1 cellular context compared by ENCODE assay signal in the genomic region with DNA sequence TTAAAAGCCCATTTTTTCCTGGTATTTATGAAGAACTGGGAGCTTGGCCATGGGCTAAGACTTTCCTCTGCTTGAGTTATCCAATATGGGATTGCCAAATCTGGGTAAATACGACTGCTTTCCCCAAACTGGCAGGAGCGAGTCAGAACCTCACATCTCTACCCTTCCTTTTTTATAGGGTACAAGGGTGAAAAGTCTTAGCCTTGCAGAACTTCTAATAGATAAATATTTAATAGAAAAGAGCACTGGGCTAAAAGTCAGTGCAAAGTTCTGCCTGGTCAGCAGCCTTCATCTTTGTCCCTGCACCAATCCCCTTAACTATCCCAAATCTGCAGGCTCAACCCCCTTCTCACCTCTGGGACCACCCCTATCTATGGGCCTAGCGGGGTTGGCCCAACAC.
TF ChIP-seq lines count a peak whose summit lies in the region.

No MANE protein-coding gene starts in this region.

TF ChIP-seq in liver, 16 proteins besides CTCF, POLR2A, EP300 and RAD21 (continued from another document):
- peak; percentile 68 for TF ChIP-seq REST (IDR thresholded peaks at IDR 0.05)
- TF ChIP-seq HNF4A (conservative IDR thresholded peaks at IDR 0.05), result peak; percentile 94 to 96
- TF ChIP-seq EGR1 (IDR thresholded peaks at IDR 0.05; ENCODE audit: low read depth in 2 of 2), result peak in 1 of 2 donors; percentile 88
- peak; percentile 77 for TF ChIP-seq HNF4G (IDR thresholded peaks at IDR 0.05)
- TF ChIP-seq, protein P1, sequence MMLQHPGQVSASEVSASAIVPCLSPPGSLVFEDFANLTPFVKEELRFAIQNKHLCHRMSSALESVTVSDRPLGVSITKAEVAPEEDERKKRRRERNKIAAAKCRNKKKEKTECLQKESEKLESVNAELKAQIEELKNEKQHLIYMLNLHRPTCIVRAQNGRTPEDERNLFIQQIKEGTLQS (IDR thresholded peaks at IDR 0.05), result peak; percentile 64
- peak; percentile 77 to 93 for TF ChIP-seq JUND (IDR thresholded peaks at IDR 0.05)
- TF ChIP-seq FOXA1 (IDR thresholded peaks at IDR 0.05), result peak; percentile 93
- TF ChIP-seq RXRA (IDR thresholded peaks at IDR 0.05), result peak; percentile 98 to 99
- TF ChIP-seq GABPA (IDR thresholded peaks at IDR 0.05 in 1 of 2, conservative IDR thresholded peaks at IDR 0.05 in 1 of 2), result peak in 1 of 2 donors; percentile 41
- peak; percentile 57 for TF ChIP-seq NR2F2 (IDR thresholded peaks at IDR 0.05)
- TF ChIP-seq TAF1 (conservative IDR thresholded peaks at IDR 0.05), result no peak
- TF ChIP-seq, protein P2, sequence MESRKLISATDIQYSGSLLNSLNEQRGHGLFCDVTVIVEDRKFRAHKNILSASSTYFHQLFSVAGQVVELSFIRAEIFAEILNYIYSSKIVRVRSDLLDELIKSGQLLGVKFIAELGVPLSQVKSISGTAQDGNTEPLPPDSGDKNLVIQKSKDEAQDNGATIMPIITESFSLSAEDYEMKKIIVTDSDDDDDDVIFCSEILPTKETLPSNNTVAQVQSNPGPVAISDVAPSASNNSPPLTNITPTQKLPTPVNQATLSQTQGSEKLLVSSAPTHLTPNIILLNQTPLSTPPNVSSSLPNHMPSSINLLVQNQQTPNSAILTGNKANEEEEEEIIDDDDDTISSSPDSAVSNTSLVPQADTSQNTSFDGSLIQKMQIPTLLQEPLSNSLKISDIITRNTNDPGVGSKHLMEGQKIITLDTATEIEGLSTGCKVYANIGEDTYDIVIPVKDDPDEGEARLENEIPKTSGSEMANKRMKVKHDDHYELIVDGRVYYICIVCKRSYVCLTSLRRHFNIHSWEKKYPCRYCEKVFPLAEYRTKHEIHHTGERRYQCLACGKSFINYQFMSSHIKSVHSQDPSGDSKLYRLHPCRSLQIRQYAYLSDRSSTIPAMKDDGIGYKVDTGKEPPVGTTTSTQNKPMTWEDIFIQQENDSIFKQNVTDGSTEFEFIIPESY (IDR thresholded peaks at IDR 0.05), result peak; percentile 88
- TF ChIP-seq FOXA2 (IDR thresholded peaks at IDR 0.05), result peak; percentile 87
- TF ChIP-seq YY1 (IDR thresholded peaks at IDR 0.05), result peak; percentile 86
